Comparison of ENCODE assay signal across 8 cellular contexts in genomic region chr6:144104898-144105487, GRCh38. TPM values are rescaled to one million over a fixed set of nuclear protein-coding genes. Genes with fewer than 3 reads are reported as not detected.
A peak's percentile ranks its signal among the peaks of the same experiment; 100 is the strongest.
DNase-seq lines count a peak whose midpoint lies in the region; ATAC-seq, FAIRE-seq and TF ChIP-seq lines count a peak whose summit lies in the region.

No MANE protein-coding gene starts in this region.

- H3K36me3 ChIP-seq in bronchial epithelial cell (ENCODE audit: control insufficient read depth, insufficient read depth, low read length) (no peaks in the 10 kb centered on the region), thoracic aorta (no peaks in the 10 kb centered on the region)

- no peaks in the 10 kb centered on the region for H3K27me3 Mint-ChIP-seq in activated CD8-positive, alpha-beta memory T cell treated with anti-CD3 and anti-CD28 coated beads, Interleukin-2, amount 10 ng/mL, durations not matched to agents 7 days and 5 days

- no peak overlapping the region for H3K4me3 Mint-ChIP-seq in activated CD8-positive, alpha-beta memory T cell treated with anti-CD3 and anti-CD28 coated beads, Interleukin-2, amount 10 ng/mL, durations not matched to agents 7 days and 5 days

- CTCF ChIA-PET in activated CD8-positive, alpha-beta memory T cell treated with anti-CD3 and anti-CD28 coated beads, Interleukin-2, amount 10 ng/mL, durations not matched to agents 7 days and 5 days (lab: Charles Lee), result interaction anchor here (0.6 to 4.8 kb wide), 14 partner anchors 9 to 377 kb away, joined by 3 to 44 read pairs (median 4); partner anchors contain the start of gene STX11

- H3K27ac ChIP-seq in thoracic aorta, result no peak overlapping the region

- H3K36me3 Mint-ChIP-seq in activated CD8-positive, alpha-beta memory T cell treated with anti-CD3 and anti-CD28 coated beads, Interleukin-2, amount 10 ng/mL, durations not matched to agents 7 days and 5 days, result no peaks in the 10 kb centered on the region

- H3K4me3 ChIP-seq in bronchial epithelial cell (ENCODE audit: low read depth, low read length) (no peak overlapping the region), thoracic aorta (no peak overlapping the region)

- H3K9me3 ChIP-seq in thoracic aorta, result no peaks in the 10 kb centered on the region

- no peaks in the 10 kb centered on the region for H3K9me3 Mint-ChIP-seq in activated CD8-positive, alpha-beta memory T cell treated with anti-CD3 and anti-CD28 coated beads, Interleukin-2, amount 10 ng/mL, durations not matched to agents 7 days and 5 days (ENCODE audit: low read depth)

- peak; percentile 73 for ATAC-seq in activated CD8-positive, alpha-beta memory T cell treated with anti-CD3 and anti-CD28 coated beads, Interleukin-2, amount 10 ng/mL, durations not matched to agents 7 days and 5 days
- ATAC-seq in left colon (peak; percentile 69), thoracic aorta (ENCODE audit: insufficient number of reproducible peaks, low FRiP score, low read depth) (peak; percentile 54)

- FAIRE-seq in bronchial epithelial cell (lab: Jason Lieb, UNC), result no peak

- DNase-seq in activated CD8-positive, alpha-beta memory T cell treated with anti-CD3 and anti-CD28 coated beads, Interleukin-2, amount 10 ng/mL, durations not matched to agents 7 days and 5 days, result no peak
- DNase-seq in activated CD8-positive, alpha-beta memory T cell treated with anti-CD3 and anti-CD28 coated beads for 24 hours, result no peak
- peak; percentile 69 for DNase-seq in GM20000 (ENCODE audit: low spot score)
- peak; percentile 55 for DNase-seq in HT1080 (ENCODE audit: low read depth)
- peak; percentile 49 for DNase-seq in OCI-M2 (lab: John Stamatoyannopoulos, UW; ENCODE audit: unreplicated experiment)
- peak; percentile 71 for DNase-seq in bronchial epithelial cell (ENCODE audit: low read depth)
- DNase-seq in left colon, result no peak
- no peak for DNase-seq in thoracic aorta (ENCODE audit: low spot score)

- H3K4me1 Mint-ChIP-seq in activated CD8-positive, alpha-beta memory T cell treated with anti-CD3 and anti-CD28 coated beads, Interleukin-2, amount 10 ng/mL, durations not matched to agents 7 days and 5 days, result peaks cover 10% of the 10 kb centered on the region

- H3K27me3 ChIP-seq in bronchial epithelial cell (ENCODE audit: control insufficient read depth, insufficient read depth, low read length) (peaks cover under 1% of the 10 kb centered on the region), thoracic aorta (replicated peaks; ENCODE audit: insufficient read depth) (no peaks in the 10 kb centered on the region)

- peak; percentile 28 for TF ChIP-seq CTCF in GM20000 (IDR thresholded peaks at IDR 0.05; ENCODE audit: extremely low read depth, missing control alignments)
- TF ChIP-seq CTCF in bronchial epithelial cell (IDR thresholded peaks at IDR 0.05; ENCODE audit: insufficient read depth, low read length, severe bottlenecking), result peak; percentile 44
- TF ChIP-seq CTCF in thoracic aorta (IDR thresholded peaks at IDR 0.05), result peak; percentile 57

- H3K27ac Mint-ChIP-seq in activated CD8-positive, alpha-beta memory T cell treated with anti-CD3 and anti-CD28 coated beads, Interleukin-2, amount 10 ng/mL, durations not matched to agents 7 days and 5 days, result no peak overlapping the region

- peaks cover 0 to 5% of the 10 kb centered on the region in 2 donors for H3K4me1 ChIP-seq in thoracic aorta (ENCODE audit: control insufficient read depth in 1 of 2, low read depth in 2 of 2)

- intact Hi-C loops in left colon (cut with DNase I, micrococcal nuclease), result loop anchor here (5.0 kb wide), 2 partner anchors 107 to 377 kb away; no protein-coding TSS in a partner anchor

RNA-seq across cellular contexts. Expression of gene SF3B5, which starts 9.6 kb away (rescaled TPM):
- total RNA-seq in activated CD8-positive, alpha-beta memory T cell treated with anti-CD3 and anti-CD28 coated beads, Interleukin-2, amount 10 ng/mL, durations not matched to agents 7 days and 5 days, result 100 to 1,000 TPM; 151 to 176 TPM
- 168 and 227 TPM in 2 replicates for total RNA-seq in HT1080 (2014; rRNA removed; shearing (Covaris generic))
- 163 and 190 TPM in 2 replicates for polyA plus RNA-seq in HT1080 (2015; cell fraction: cytosol; rRNA removed)
- polyA plus RNA-seq in HT1080 (2015; cell fraction: nucleus; rRNA removed), result 82.3 and 84.7 TPM in 2 replicates
- total RNA-seq in bronchial epithelial cell (113 and 132 TPM in 2 replicates), left colon (100 to 1,000 TPM; 133 to 167 TPM), thoracic aorta (10 to 100 TPM; 92.6 to 95.7 TPM)

RNA-seq across cellular contexts. Expression of gene STX11, which starts 45.3 kb away (rescaled TPM):
- 10 to 100 TPM; 26.5 to 29.0 TPM for total RNA-seq in activated CD8-positive, alpha-beta memory T cell treated with anti-CD3 and anti-CD28 coated beads, Interleukin-2, amount 10 ng/mL, durations not matched to agents 7 days and 5 days
- 0.43 and 1.7 TPM in 2 replicates for total RNA-seq in HT1080 (2014; rRNA removed; shearing (Covaris generic))
- polyA plus RNA-seq in HT1080 (2015; cell fraction: cytosol; rRNA removed), result 0.07 and 0.18 TPM in 2 replicates
- 0.12 and 0.42 TPM in 2 replicates for polyA plus RNA-seq in HT1080 (2015; cell fraction: nucleus; rRNA removed)
- total RNA-seq in bronchial epithelial cell (0.26 and 0.51 TPM in 2 replicates), left colon (1 to 10 TPM; 1.5 to 1.7 TPM), thoracic aorta (10 to 100 TPM; 12.1 to 17.2 TPM)

Comparison
In these comparisons a context has a peak if more than half of its experiments do, and no peak if none do; other contexts are left out.
1. DNase-seq: peak in GM20000 (single experiment), HT1080 (single experiment), OCI-M2 (single experiment) and bronchial epithelial cell (single experiment); none in activated CD8-positive, alpha-beta memory T cell treated with anti-CD3 and anti-CD28 coated beads, Interleukin-2, amount 10 ng/mL, durations not matched to agents 7 days and 5 days (single experiment), activated CD8-positive, alpha-beta memory T cell treated with anti-CD3 and anti-CD28 coated beads for 24 hours (single experiment), left colon (0 of 2) and thoracic aorta (single experiment).
2. Peak in every context shown above with its lines, with median percentiles within 50 percentile points of each other: ATAC-seq and CTCF ChIP-seq.